In the genomic region with DNA sequence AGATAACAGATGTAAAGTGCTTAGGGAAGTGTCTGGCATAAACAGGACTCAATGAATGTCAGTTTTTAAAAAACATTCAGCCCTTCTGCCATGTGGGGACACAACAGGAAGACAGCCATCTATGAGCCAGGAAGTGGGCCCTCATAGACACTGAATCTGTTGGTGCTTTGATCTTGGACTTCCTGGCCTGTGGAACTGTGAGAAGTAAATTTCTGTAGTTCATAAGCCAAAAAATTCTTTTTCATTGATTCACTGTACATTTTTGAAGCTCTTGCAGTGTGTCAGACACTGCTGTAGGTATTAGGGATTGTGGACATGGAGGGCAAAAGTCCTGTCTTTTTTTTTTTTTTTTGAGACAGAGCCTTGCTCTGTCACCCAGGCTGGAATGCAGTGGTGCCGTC, we compare ENCODE assay signal across 1 cellular context.
A peak's percentile ranks its signal among the peaks of the same experiment; 100 is the strongest.
TF ChIP-seq lines count a peak whose summit lies in the region.

No MANE protein-coding gene starts in this region.

TF ChIP-seq in HepG2, 621 proteins besides CTCF, POLR2A, EP300 and RAD21 (continued from another document):
- TF ChIP-seq TCF7 (IDR thresholded peaks at IDR 0.05; ENCODE audit: low read depth) = peak; percentile 37; the same call in 1 of the 2 replicates
- TF ChIP-seq RFXAP (CRISPR knock-in tag; IDR thresholded peaks at IDR 0.05; ENCODE audit: borderline replicate concordance) = no peak
- TF ChIP-seq ARID4A (CRISPR knock-in tag; IDR thresholded peaks at IDR 0.05; ENCODE audit: borderline replicate concordance) = no peak
- 0 out of 2 replicates have a peak, but pooled peaks have one; percentile 15 for TF ChIP-seq GABPA (IDR thresholded peaks at IDR 0.05; ENCODE audit: low read depth, low read length)
- TF ChIP-seq GABPA (CRISPR knock-in tag; IDR thresholded peaks at IDR 0.05; ENCODE audit: low read depth) = peak; percentile 78
